Comparison of ENCODE assay signal across 2 cellular contexts in the genomic region with DNA sequence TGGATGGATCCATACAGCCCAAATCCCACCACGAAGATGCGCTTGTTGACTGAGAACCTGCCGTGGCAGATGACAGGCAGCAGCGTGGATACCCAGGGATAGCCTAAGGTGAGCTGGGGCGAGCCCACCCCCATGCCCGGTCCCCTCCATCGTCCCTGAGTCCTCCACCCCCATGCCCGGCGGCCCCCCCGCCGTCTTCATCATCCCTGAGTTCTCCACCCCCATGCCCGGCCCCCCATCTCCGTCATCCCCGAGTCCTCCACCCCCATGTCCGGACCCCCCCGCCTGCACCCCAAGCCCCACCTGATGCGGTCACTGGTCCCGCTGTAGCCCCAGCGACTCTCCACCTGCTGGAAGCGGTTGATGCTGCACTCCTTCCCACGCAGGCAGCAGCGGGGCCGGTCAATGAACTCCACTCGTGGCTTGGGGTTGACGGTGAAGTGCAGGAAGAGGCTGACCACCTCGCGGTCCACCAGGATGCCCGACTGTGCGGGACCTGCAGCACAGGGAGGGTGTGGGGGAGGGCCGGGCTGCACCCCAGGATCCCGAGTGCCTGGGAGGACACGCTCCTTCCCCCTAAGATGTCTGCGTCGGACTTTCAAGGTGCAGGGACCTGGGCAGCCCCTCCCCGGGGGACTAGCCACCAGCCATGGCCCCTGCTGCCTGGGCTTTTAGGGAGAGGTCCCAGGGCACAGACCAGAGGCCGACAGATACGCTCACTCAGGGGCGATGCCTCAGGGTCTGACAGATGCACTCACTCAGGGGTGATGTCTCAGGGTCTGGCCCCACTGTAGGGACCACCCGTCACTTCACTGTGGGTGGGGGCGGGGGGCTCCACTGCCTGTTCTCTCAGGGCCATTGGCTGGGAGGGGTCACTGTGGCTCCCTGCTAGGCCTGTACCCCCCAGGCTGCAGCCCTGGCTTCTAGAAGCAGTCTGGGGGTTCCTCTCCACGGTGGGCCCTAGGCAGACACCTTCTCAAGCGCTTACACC.
TF ChIP-seq lines count a peak whose summit lies in the region.

No MANE protein-coding gene starts in this region.

TF ChIP-seq in GM23338, 12 proteins besides CTCF, POLR2A, EP300 and RAD21:
- TF ChIP-seq EZH2 (IDR thresholded peaks at IDR 0.05; ENCODE audit: low read depth, unreplicated experiment) (no peak), POLR2AphosphoS5 (IDR thresholded peaks at IDR 0.05; ENCODE audit: low read depth) (peak; percentile 11; the same call in 1 of the 2 replicates)
- TF ChIP-seq, protein P1, sequence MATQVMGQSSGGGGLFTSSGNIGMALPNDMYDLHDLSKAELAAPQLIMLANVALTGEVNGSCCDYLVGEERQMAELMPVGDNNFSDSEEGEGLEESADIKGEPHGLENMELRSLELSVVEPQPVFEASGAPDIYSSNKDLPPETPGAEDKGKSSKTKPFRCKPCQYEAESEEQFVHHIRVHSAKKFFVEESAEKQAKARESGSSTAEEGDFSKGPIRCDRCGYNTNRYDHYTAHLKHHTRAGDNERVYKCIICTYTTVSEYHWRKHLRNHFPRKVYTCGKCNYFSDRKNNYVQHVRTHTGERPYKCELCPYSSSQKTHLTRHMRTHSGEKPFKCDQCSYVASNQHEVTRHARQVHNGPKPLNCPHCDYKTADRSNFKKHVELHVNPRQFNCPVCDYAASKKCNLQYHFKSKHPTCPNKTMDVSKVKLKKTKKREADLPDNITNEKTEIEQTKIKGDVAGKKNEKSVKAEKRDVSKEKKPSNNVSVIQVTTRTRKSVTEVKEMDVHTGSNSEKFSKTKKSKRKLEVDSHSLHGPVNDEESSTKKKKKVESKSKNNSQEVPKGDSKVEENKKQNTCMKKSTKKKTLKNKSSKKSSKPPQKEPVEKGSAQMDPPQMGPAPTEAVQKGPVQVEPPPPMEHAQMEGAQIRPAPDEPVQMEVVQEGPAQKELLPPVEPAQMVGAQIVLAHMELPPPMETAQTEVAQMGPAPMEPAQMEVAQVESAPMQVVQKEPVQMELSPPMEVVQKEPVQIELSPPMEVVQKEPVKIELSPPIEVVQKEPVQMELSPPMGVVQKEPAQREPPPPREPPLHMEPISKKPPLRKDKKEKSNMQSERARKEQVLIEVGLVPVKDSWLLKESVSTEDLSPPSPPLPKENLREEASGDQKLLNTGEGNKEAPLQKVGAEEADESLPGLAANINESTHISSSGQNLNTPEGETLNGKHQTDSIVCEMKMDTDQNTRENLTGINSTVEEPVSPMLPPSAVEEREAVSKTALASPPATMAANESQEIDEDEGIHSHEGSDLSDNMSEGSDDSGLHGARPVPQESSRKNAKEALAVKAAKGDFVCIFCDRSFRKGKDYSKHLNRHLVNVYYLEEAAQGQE (IDR thresholded peaks at IDR 0.05; ENCODE audit: unreplicated experiment) = no peak

TF ChIP-seq in H1, 55 proteins besides CTCF, POLR2A, EP300 and RAD21:
- TF ChIP-seq EZH2 (IDR thresholded peaks at IDR 0.05; ENCODE audit: low read depth, low read length, severe bottlenecking) (no peak), HDAC2 (IDR thresholded peaks at IDR 0.05; ENCODE audit: borderline replicate concordance in 1 of 2, low read depth in 2 of 2, low read length in 2 of 2) (no peak), CBX8 (IDR thresholded peaks at IDR 0.05; ENCODE audit: borderline replicate concordance, low read depth, low read length) (no peak), ZNF274 (IDR thresholded peaks at IDR 0.05; ENCODE audit: borderline replicate concordance, extremely low read depth, low read length) (no peak), SUZ12 (IDR thresholded peaks at IDR 0.05; ENCODE audit: low read length) (no peak), CHD1 (IDR thresholded peaks at IDR 0.05; ENCODE audit: low read depth, low read length) (no peak), SIRT6 (IDR thresholded peaks at IDR 0.05; ENCODE audit: low read length) (no peak), PHF8 (conservative IDR thresholded peaks at IDR 0.05; ENCODE audit: low read depth, low read length) (no peak), POU5F1 (IDR thresholded peaks at IDR 0.05; ENCODE audit: low read depth, low read length) (no peak), TAF7 (optimal IDR thresholded peaks at IDR 0.05; ENCODE audit: borderline replicate concordance, low read depth, low read length) (no peak), BRCA1 (IDR thresholded peaks at IDR 0.05; ENCODE audit: low read depth, low read length) (no peak), SP2 (IDR thresholded peaks at IDR 0.05; ENCODE audit: low read length) (no peak), GTF2F1 (IDR thresholded peaks at IDR 0.05; ENCODE audit: borderline replicate concordance, low read depth, low read length) (no peak)
- TF ChIP-seq, protein P2, sequence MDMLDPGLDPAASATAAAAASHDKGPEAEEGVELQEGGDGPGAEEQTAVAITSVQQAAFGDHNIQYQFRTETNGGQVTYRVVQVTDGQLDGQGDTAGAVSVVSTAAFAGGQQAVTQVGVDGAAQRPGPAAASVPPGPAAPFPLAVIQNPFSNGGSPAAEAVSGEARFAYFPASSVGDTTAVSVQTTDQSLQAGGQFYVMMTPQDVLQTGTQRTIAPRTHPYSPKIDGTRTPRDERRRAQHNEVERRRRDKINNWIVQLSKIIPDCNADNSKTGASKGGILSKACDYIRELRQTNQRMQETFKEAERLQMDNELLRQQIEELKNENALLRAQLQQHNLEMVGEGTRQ (IDR thresholded peaks at IDR 0.05; ENCODE audit: low read length) = no peak
- TF ChIP-seq, protein P3, sequence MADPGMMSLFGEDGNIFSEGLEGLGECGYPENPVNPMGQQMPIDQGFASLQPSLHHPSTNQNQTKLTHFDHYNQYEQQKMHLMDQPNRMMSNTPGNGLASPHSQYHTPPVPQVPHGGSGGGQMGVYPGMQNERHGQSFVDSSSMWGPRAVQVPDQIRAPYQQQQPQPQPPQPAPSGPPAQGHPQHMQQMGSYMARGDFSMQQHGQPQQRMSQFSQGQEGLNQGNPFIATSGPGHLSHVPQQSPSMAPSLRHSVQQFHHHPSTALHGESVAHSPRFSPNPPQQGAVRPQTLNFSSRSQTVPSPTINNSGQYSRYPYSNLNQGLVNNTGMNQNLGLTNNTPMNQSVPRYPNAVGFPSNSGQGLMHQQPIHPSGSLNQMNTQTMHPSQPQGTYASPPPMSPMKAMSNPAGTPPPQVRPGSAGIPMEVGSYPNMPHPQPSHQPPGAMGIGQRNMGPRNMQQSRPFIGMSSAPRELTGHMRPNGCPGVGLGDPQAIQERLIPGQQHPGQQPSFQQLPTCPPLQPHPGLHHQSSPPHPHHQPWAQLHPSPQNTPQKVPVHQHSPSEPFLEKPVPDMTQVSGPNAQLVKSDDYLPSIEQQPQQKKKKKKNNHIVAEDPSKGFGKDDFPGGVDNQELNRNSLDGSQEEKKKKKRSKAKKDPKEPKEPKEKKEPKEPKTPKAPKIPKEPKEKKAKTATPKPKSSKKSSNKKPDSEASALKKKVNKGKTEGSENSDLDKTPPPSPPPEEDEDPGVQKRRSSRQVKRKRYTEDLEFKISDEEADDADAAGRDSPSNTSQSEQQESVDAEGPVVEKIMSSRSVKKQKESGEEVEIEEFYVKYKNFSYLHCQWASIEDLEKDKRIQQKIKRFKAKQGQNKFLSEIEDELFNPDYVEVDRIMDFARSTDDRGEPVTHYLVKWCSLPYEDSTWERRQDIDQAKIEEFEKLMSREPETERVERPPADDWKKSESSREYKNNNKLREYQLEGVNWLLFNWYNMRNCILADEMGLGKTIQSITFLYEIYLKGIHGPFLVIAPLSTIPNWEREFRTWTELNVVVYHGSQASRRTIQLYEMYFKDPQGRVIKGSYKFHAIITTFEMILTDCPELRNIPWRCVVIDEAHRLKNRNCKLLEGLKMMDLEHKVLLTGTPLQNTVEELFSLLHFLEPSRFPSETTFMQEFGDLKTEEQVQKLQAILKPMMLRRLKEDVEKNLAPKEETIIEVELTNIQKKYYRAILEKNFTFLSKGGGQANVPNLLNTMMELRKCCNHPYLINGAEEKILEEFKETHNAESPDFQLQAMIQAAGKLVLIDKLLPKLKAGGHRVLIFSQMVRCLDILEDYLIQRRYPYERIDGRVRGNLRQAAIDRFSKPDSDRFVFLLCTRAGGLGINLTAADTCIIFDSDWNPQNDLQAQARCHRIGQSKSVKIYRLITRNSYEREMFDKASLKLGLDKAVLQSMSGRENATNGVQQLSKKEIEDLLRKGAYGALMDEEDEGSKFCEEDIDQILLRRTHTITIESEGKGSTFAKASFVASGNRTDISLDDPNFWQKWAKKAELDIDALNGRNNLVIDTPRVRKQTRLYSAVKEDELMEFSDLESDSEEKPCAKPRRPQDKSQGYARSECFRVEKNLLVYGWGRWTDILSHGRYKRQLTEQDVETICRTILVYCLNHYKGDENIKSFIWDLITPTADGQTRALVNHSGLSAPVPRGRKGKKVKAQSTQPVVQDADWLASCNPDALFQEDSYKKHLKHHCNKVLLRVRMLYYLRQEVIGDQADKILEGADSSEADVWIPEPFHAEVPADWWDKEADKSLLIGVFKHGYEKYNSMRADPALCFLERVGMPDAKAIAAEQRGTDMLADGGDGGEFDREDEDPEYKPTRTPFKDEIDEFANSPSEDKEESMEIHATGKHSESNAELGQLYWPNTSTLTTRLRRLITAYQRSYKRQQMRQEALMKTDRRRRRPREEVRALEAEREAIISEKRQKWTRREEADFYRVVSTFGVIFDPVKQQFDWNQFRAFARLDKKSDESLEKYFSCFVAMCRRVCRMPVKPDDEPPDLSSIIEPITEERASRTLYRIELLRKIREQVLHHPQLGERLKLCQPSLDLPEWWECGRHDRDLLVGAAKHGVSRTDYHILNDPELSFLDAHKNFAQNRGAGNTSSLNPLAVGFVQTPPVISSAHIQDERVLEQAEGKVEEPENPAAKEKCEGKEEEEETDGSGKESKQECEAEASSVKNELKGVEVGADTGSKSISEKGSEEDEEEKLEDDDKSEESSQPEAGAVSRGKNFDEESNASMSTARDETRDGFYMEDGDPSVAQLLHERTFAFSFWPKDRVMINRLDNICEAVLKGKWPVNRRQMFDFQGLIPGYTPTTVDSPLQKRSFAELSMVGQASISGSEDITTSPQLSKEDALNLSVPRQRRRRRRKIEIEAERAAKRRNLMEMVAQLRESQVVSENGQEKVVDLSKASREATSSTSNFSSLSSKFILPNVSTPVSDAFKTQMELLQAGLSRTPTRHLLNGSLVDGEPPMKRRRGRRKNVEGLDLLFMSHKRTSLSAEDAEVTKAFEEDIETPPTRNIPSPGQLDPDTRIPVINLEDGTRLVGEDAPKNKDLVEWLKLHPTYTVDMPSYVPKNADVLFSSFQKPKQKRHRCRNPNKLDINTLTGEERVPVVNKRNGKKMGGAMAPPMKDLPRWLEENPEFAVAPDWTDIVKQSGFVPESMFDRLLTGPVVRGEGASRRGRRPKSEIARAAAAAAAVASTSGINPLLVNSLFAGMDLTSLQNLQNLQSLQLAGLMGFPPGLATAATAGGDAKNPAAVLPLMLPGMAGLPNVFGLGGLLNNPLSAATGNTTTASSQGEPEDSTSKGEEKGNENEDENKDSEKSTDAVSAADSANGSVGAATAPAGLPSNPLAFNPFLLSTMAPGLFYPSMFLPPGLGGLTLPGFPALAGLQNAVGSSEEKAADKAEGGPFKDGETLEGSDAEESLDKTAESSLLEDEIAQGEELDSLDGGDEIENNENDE (IDR thresholded peaks at IDR 0.05; ENCODE audit: insufficient replicate concordance, low read length) = no peak
